1 cellular context compared by ENCODE assay signal in genomic region chr1:14881775-14882672, GRCh38.
TF ChIP-seq lines count a peak whose summit lies in the region.

No MANE protein-coding gene starts in this region.

TF ChIP-seq in K562, 482 proteins besides CTCF, POLR2A, EP300 and RAD21 (continued from another document):
- TF ChIP-seq, protein P1, sequence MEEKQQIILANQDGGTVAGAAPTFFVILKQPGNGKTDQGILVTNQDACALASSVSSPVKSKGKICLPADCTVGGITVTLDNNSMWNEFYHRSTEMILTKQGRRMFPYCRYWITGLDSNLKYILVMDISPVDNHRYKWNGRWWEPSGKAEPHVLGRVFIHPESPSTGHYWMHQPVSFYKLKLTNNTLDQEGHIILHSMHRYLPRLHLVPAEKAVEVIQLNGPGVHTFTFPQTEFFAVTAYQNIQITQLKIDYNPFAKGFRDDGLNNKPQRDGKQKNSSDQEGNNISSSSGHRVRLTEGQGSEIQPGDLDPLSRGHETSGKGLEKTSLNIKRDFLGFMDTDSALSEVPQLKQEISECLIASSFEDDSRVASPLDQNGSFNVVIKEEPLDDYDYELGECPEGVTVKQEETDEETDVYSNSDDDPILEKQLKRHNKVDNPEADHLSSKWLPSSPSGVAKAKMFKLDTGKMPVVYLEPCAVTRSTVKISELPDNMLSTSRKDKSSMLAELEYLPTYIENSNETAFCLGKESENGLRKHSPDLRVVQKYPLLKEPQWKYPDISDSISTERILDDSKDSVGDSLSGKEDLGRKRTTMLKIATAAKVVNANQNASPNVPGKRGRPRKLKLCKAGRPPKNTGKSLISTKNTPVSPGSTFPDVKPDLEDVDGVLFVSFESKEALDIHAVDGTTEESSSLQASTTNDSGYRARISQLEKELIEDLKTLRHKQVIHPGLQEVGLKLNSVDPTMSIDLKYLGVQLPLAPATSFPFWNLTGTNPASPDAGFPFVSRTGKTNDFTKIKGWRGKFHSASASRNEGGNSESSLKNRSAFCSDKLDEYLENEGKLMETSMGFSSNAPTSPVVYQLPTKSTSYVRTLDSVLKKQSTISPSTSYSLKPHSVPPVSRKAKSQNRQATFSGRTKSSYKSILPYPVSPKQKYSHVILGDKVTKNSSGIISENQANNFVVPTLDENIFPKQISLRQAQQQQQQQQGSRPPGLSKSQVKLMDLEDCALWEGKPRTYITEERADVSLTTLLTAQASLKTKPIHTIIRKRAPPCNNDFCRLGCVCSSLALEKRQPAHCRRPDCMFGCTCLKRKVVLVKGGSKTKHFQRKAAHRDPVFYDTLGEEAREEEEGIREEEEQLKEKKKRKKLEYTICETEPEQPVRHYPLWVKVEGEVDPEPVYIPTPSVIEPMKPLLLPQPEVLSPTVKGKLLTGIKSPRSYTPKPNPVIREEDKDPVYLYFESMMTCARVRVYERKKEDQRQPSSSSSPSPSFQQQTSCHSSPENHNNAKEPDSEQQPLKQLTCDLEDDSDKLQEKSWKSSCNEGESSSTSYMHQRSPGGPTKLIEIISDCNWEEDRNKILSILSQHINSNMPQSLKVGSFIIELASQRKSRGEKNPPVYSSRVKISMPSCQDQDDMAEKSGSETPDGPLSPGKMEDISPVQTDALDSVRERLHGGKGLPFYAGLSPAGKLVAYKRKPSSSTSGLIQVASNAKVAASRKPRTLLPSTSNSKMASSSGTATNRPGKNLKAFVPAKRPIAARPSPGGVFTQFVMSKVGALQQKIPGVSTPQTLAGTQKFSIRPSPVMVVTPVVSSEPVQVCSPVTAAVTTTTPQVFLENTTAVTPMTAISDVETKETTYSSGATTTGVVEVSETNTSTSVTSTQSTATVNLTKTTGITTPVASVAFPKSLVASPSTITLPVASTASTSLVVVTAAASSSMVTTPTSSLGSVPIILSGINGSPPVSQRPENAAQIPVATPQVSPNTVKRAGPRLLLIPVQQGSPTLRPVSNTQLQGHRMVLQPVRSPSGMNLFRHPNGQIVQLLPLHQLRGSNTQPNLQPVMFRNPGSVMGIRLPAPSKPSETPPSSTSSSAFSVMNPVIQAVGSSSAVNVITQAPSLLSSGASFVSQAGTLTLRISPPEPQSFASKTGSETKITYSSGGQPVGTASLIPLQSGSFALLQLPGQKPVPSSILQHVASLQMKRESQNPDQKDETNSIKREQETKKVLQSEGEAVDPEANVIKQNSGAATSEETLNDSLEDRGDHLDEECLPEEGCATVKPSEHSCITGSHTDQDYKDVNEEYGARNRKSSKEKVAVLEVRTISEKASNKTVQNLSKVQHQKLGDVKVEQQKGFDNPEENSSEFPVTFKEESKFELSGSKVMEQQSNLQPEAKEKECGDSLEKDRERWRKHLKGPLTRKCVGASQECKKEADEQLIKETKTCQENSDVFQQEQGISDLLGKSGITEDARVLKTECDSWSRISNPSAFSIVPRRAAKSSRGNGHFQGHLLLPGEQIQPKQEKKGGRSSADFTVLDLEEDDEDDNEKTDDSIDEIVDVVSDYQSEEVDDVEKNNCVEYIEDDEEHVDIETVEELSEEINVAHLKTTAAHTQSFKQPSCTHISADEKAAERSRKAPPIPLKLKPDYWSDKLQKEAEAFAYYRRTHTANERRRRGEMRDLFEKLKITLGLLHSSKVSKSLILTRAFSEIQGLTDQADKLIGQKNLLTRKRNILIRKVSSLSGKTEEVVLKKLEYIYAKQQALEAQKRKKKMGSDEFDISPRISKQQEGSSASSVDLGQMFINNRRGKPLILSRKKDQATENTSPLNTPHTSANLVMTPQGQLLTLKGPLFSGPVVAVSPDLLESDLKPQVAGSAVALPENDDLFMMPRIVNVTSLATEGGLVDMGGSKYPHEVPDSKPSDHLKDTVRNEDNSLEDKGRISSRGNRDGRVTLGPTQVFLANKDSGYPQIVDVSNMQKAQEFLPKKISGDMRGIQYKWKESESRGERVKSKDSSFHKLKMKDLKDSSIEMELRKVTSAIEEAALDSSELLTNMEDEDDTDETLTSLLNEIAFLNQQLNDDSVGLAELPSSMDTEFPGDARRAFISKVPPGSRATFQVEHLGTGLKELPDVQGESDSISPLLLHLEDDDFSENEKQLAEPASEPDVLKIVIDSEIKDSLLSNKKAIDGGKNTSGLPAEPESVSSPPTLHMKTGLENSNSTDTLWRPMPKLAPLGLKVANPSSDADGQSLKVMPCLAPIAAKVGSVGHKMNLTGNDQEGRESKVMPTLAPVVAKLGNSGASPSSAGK (IDR thresholded peaks at IDR 0.05), result peak; percentile 88
- 0 out of 2 replicates have a peak, but pooled peaks have one; percentile 38 for TF ChIP-seq MTA3 (IDR thresholded peaks at IDR 0.05; ENCODE audit: borderline replicate concordance)
- TF ChIP-seq SMARCA4 (IDR thresholded peaks at IDR 0.05), result peak; percentile 59
- TF ChIP-seq ARID1B (IDR thresholded peaks at IDR 0.05), result peak; percentile 46
- TF ChIP-seq HDAC2 (IDR thresholded peaks at IDR 0.05), result 0 out of 2 replicates have a peak, but pooled peaks have one; percentile 52
- TF ChIP-seq, protein P2, sequence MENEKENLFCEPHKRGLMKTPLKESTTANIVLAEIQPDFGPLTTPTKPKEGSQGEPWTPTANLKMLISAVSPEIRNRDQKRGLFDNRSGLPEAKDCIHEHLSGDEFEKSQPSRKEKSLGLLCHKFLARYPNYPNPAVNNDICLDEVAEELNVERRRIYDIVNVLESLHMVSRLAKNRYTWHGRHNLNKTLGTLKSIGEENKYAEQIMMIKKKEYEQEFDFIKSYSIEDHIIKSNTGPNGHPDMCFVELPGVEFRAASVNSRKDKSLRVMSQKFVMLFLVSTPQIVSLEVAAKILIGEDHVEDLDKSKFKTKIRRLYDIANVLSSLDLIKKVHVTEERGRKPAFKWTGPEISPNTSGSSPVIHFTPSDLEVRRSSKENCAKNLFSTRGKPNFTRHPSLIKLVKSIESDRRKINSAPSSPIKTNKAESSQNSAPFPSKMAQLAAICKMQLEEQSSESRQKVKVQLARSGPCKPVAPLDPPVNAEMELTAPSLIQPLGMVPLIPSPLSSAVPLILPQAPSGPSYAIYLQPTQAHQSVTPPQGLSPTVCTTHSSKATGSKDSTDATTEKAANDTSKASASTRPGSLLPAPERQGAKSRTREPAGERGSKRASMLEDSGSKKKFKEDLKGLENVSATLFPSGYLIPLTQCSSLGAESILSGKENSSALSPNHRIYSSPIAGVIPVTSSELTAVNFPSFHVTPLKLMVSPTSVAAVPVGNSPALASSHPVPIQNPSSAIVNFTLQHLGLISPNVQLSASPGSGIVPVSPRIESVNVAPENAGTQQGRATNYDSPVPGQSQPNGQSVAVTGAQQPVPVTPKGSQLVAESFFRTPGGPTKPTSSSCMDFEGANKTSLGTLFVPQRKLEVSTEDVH (IDR thresholded peaks at IDR 0.05; ENCODE audit: low read depth, partially characterized antibody), result no peak
- TF ChIP-seq OTX1 (CRISPR knock-in tag; IDR thresholded peaks at IDR 0.05), result 0 out of 2 replicates have a peak, but pooled peaks have one; percentile 15
- TF ChIP-seq, protein P3, sequence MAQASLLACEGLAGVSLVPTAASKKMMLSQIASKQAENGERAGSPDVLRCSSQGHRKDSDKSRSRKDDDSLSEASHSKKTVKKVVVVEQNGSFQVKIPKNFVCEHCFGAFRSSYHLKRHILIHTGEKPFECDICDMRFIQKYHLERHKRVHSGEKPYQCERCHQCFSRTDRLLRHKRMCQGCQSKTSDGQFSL (CRISPR knock-in tag; IDR thresholded peaks at IDR 0.05), result no peak
- TF ChIP-seq, protein P3 (tag; IDR thresholded peaks at IDR 0.05), result no peak
- TF ChIP-seq ZNF79 (CRISPR knock-in tag; IDR thresholded peaks at IDR 0.05; ENCODE audit: low read depth), result peak; percentile 47; the same call in 1 of the 2 replicates
- no peak for TF ChIP-seq POU5F1 (IDR thresholded peaks at IDR 0.05; ENCODE audit: borderline replicate concordance, low read depth, low read length, partially characterized antibody)
- TF ChIP-seq, protein P4, sequence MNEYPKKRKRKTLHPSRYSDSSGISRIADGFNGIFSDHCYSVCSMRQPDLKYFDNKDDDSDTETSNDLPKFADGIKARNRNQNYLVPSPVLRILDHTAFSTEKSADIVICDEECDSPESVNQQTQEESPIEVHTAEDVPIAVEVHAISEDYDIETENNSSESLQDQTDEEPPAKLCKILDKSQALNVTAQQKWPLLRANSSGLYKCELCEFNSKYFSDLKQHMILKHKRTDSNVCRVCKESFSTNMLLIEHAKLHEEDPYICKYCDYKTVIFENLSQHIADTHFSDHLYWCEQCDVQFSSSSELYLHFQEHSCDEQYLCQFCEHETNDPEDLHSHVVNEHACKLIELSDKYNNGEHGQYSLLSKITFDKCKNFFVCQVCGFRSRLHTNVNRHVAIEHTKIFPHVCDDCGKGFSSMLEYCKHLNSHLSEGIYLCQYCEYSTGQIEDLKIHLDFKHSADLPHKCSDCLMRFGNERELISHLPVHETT (CRISPR knock-in tag; conservative IDR thresholded peaks at IDR 0.05 in 1 of 2, IDR thresholded peaks at IDR 0.05 in 1 of 2), result 0 out of 4 replicates have a peak, but pooled peaks of 1 of the 2 experiments have one; percentile 45
- peak; percentile 39; the same call in 1 of the 2 replicates for TF ChIP-seq JUND (IDR thresholded peaks at IDR 0.05; ENCODE audit: borderline replicate concordance, low read depth, low read length)
- TF ChIP-seq JUND (tag; IDR thresholded peaks at IDR 0.05; ENCODE audit: borderline replicate concordance, low read depth, low read length), result peak; percentile 70; the same call in 1 of the 3 replicates
- TF ChIP-seq TARDBP (IDR thresholded peaks at IDR 0.05), result no peak
- no peak for TF ChIP-seq ZNF143 (CRISPR knock-in tag; IDR thresholded peaks at IDR 0.05)
- TF ChIP-seq, protein P5, sequence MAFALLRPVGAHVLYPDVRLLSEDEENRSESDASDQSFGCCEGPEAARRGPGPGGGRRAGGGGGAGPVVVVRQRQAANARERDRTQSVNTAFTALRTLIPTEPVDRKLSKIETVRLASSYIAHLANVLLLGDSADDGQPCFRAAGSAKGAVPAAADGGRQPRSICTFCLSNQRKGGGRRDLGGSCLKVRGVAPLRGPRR (CRISPR knock-in tag; IDR thresholded peaks at IDR 0.05), result no peak
- TF ChIP-seq, protein P6, sequence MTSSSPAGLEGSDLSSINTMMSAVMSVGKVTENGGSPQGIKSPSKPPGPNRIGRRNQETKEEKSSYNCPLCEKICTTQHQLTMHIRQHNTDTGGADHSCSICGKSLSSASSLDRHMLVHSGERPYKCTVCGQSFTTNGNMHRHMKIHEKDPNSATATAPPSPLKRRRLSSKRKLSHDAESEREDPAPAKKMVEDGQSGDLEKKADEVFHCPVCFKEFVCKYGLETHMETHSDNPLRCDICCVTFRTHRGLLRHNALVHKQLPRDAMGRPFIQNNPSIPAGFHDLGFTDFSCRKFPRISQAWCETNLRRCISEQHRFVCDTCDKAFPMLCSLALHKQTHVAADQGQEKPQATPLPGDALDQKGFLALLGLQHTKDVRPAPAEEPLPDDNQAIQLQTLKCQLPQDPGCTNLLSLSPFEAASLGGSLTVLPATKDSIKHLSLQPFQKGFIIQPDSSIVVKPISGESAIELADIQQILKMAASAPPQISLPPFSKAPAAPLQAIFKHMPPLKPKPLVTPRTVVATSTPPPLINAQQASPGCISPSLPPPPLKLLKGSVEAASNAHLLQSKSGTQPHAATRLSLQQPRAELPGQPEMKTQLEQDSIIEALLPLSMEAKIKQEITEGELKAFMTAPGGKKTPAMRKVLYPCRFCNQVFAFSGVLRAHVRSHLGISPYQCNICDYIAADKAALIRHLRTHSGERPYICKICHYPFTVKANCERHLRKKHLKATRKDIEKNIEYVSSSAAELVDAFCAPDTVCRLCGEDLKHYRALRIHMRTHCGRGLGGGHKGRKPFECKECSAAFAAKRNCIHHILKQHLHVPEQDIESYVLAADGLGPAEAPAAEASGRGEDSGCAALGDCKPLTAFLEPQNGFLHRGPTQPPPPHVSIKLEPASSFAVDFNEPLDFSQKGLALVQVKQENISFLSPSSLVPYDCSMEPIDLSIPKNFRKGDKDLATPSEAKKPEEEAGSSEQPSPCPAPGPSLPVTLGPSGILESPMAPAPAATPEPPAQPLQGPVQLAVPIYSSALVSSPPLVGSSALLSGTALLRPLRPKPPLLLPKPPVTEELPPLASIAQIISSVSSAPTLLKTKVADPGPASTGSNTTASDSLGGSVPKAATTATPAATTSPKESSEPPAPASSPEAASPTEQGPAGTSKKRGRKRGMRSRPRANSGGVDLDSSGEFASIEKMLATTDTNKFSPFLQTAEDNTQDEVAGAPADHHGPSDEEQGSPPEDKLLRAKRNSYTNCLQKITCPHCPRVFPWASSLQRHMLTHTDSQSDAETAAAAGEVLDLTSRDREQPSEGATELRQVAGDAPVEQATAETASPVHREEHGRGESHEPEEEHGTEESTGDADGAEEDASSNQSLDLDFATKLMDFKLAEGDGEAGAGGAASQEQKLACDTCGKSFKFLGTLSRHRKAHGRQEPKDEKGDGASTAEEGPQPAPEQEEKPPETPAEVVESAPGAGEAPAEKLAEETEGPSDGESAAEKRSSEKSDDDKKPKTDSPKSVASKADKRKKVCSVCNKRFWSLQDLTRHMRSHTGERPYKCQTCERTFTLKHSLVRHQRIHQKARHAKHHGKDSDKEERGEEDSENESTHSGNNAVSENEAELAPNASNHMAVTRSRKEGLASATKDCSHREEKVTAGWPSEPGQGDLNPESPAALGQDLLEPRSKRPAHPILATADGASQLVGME (CRISPR knock-in tag; IDR thresholded peaks at IDR 0.05), result 0 out of 2 replicates have a peak, but pooled peaks have one; percentile 23
